ENCODE assay signal across 26 cellular contexts in genomic region chr11:74505911-74506310, GRCh38. TPM values are rescaled to one million over a fixed set of nuclear protein-coding genes. Genes with fewer than 3 reads are reported as not detected.
"Had no signal": no experiment of that assay in that cellular context is flagged by ENCODE, and none has a peak within 500 bp of the region (broad histone marks: within the 10 kb centered on the region; RNA-seq: fewer than 3 reads in every experiment).

No MANE protein-coding gene starts in this region.

- H3K27ac ChIP-seq: PC-9, SJSA1, SK-N-MC had no signal

- H3K36me3 Mint-ChIP-seq: T-cell had no signal

- H3K4me1 ChIP-seq: Peyer's patch had no signal

- H3K4me3 ChIP-seq: MG63, PC-9, Peyer's patch, SJSA1, SK-N-MC had no signal

- H3K9me3 ChIP-seq: SJSA1 had no signal

- H3K4me2 ChIP-seq: PC-9 had no signal

- H3K4me1 Mint-ChIP-seq: IgD-negative memory B cell, T-cell had no signal

- H2AFZ ChIP-seq: PC-9 had no signal

- DNase-seq: KBM-7; MG63; NCI-H1092; NCI-H1105 treated with DMSO at 0.1 percent for 48 hours; NCI-H1417 treated with DMSO at 0.1 percent for 48 hours; NCI-H146; NCI-H1694 treated with DMSO at 0.1 percent for 48 hours; NCI-H1930; NCI-H2081; NCI-H2107; NCI-H524 treated with DMSO at 0.1 percent for 48 hours; NCI-H69; NCI-H774; NK-92 treated with Interleukin-12 subunit alpha and Interleukin-12 subunit beta, amount 100 ng/mL, for 24 hours; PC-9; Peyer's patch; Right ventricle myocardium superior; SIG-M5; SW 1271; T-cell had no signal

- H3K36me3 ChIP-seq: MG63, Peyer's patch, SJSA1 had no signal

- H3K27me3 ChIP-seq: MG63, Peyer's patch, SJSA1 had no signal

- H3K27ac Mint-ChIP-seq: IgD-negative memory B cell, T-cell had no signal

- H3K4me3 Mint-ChIP-seq: IgD-negative memory B cell, T-cell had no signal

- ATAC-seq: T-cell had no signal

RNA-seq across cellular contexts. Expression of gene KCNE3, which starts 38.6 kb away (rescaled TPM):
- total RNA-seq: HT1080, NCI-H460, OCI-LY7, SJSA1 had no signal
- polyA plus RNA-seq: IgD-negative memory B cell had no signal
